1 cellular context compared by ENCODE assay signal in the genomic region with DNA sequence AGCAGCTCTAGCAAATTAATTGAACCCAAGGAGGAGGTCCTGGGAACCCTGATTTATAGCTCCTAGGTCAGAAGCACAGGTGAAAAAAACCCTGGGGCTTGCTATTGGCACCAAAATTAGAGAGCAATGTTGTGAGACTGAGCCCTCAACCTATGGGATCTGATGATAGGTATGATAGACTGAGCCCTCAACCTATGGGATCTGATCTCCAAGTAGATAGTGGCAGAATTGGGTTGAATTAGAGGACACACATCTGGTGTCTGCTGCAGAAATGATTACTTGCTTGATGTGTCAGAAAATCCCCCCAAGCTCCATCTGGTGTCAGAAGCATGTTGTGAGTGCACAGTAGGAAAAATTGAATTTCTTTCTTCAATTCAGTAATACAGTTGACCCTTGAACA.
TF ChIP-seq lines count a peak whose summit lies in the region.

No MANE protein-coding gene starts in this region.

TF ChIP-seq in GM12878, 131 proteins besides CTCF, POLR2A, EP300 and RAD21 (continued from another document):
- TF ChIP-seq ZNF592 (IDR thresholded peaks at IDR 0.05) (no peak), ZBTB4 (CRISPR knock-in tag; IDR thresholded peaks at IDR 0.05) (no peak)
TF ChIP-seq in GM12878: peak in this region for 1.
